Comparison of ENCODE assay signal across 14 cellular contexts in genomic region chr19:38834104-38834490, GRCh38. TPM values are rescaled to one million over a fixed set of nuclear protein-coding genes. Genes with fewer than 3 reads are reported as not detected.
A peak's percentile ranks its signal among the peaks of the same experiment; 100 is the strongest.
DNase-seq lines count a peak whose midpoint lies in the region; ATAC-seq and TF ChIP-seq lines count a peak whose summit lies in the region.
"Had no signal": no experiment of that assay in that cellular context is flagged by ENCODE, and none has a peak within 500 bp of the region (broad histone marks: within the 10 kb centered on the region; RNA-seq: fewer than 3 reads in every experiment).

No MANE protein-coding gene starts in this region.

- H3K4me1 ChIP-seq in Panc1 (ENCODE audit: control insufficient read depth, insufficient read depth, low read length) (peaks cover 85% of the 10 kb centered on the region), colonic mucosa (no peaks in the 10 kb centered on the region), sigmoid colon (peaks cover 0 to 41% (median 33%) of the 10 kb centered on the region in 4 donors)

- no peak for ATAC-seq in Panc1
- ATAC-seq in HG03025 (IDR thresholded peaks at IDR 0.05; ENCODE audit: low FRiP score, unreplicated experiment), result no peak
- ATAC-seq in GM19395 (IDR thresholded peaks at IDR 0.05; ENCODE audit: unreplicated experiment), result no peak
- ATAC-seq: pancreas had no signal

- H3K27me3 ChIP-seq in Panc1 (ENCODE audit: control insufficient read depth, insufficient read depth, low read length) (no peaks in the 10 kb centered on the region), colonic mucosa (no peaks in the 10 kb centered on the region), sigmoid colon (no peaks in the 10 kb centered on the region)
- H3K27me3 ChIP-seq: pancreas had no signal

- H3K9me3 ChIP-seq in Panc1 (ENCODE audit: control insufficient read depth, insufficient read depth, low read depth, low read length), result no peaks in the 10 kb centered on the region
- no peaks in the 10 kb centered on the region for H3K9me3 ChIP-seq in colonic mucosa
- H3K9me3 ChIP-seq in sigmoid colon, result no peaks in the 10 kb centered on the region
- H3K9me3 ChIP-seq: pancreas had no signal

- H3K36me3 ChIP-seq in Panc1 (ENCODE audit: control insufficient read depth, insufficient read depth, low read length), result peaks cover 30% of the 10 kb centered on the region
- H3K36me3 ChIP-seq in colonic mucosa, result peaks cover 25% of the 10 kb centered on the region
- H3K36me3 ChIP-seq in sigmoid colon, result peaks cover 20 to 53% (median 39%) of the 10 kb centered on the region in 4 donors

- intact Hi-C loops in Panc1 (cut with micrococcal nuclease; ENCODE audit: unreplicated experiment) (loop anchor here (5.0 to 10.0 kb wide), 2 partner anchors 102 to 319 kb away; no protein-coding TSS in a partner anchor), colonic mucosa (cut with DNase I) (no loop called here), sigmoid colon (cut with DNase I) (loop anchor here (5.0 to 10.0 kb wide), 3 partner anchors 97 to 189 kb away; partner anchors contain the start of gene ACTN4)

- H3K27ac ChIP-seq in Panc1 (ENCODE audit: low read length) (peak overlapping the region; percentile 86), colonic mucosa (peak overlapping the region; percentile 1), sigmoid colon (peak overlapping the region in 3 of 4 donors; percentile 92 to 98 (median 96))
- H3K27ac ChIP-seq: pancreas had no signal

- H3K9ac ChIP-seq in colonic mucosa (ENCODE audit: low read depth in 2 of 2, low read length in 2 of 2), result no peak overlapping the region

- in situ Hi-C loops in Panc1 (cut with HindIII; ENCODE audit: low pct_unique_long_range_greater_than_20kb, low sequenced_read_pairs), result no loop called here

- no TSS peak for BruUV-seq in Panc1 (replicated peaks; lab: Mats Ljungman, UMichigan)

- no peak for TF ChIP-seq EP300 in sigmoid colon (IDR thresholded peaks at IDR 0.05)

- CTCF ChIA-PET in Panc1 (lab: Charles Lee), result interaction anchor here (0.7 kb wide), 1 partner anchor 111 kb away, joined by 6 read pairs; no protein-coding TSS in a partner anchor

- POLR2A ChIA-PET in Panc1 (lab: Charles Lee), result interaction anchor here (0.6 to 1.7 kb wide), 10 partner anchors 10 to 302 kb away, joined by 3 to 20 read pairs (median 3); partner anchors contain the start of genes ACTN4, NFKBIB and SIRT2

- DNase-seq in Panc1 (ENCODE audit: low read depth, low spot score) (no peak), colonic mucosa (no peak), sigmoid colon (no peak), RKO (ENCODE audit: low spot score) (no peak)
- DNase-seq: activated T-cell treated with anti-CD3 and anti-CD28 coated beads, Interleukin-2, amount 50 U/mL, for 1 hour; anterior cingulate cortex; CD4-positive, alpha-beta T cell; dermis blood vessel endothelial cell; NCI-H2081 treated with DMSO at 0.1 percent for 48 hours had no signal

- TF ChIP-seq CTCF in Panc1 (IDR thresholded peaks at IDR 0.05), result no peak
- TF ChIP-seq CTCF in colonic mucosa (IDR thresholded peaks at IDR 0.05), result no peak
- no peak for TF ChIP-seq CTCF in sigmoid colon (IDR thresholded peaks at IDR 0.05)

- H3K4me3 ChIP-seq in Panc1 (ENCODE audit: low read depth in 2 of 2, low read length in 2 of 2) (no peak overlapping the region), colonic mucosa (no peak overlapping the region), sigmoid colon (no peak overlapping the region)
- H3K4me3 ChIP-seq: pancreas had no signal

- no peak for TF ChIP-seq POLR2A in sigmoid colon (IDR thresholded peaks at IDR 0.05)

- WGBS in sigmoid colon, 2 donors, result 89% methylated on average over 4 of the region's 4 CpGs

RNA-seq across cellular contexts. Expression of gene ECH1, which starts 2.5 kb away (rescaled TPM):
- total RNA-seq in Panc1 (2021; ENCODE audit: unreplicated experiment), result 945 TPM
- polyA plus RNA-seq in Panc1 (2012; ENCODE audit: insufficient read length), result 2,203 TPM
- total RNA-seq in colonic mucosa, result 100 to 1,000 TPM; 264 to 335 TPM
- 100 to 1,000 TPM in 3 of 4 donors, 10 to 100 TPM in 1; 99.5 to 149 (median 120) TPM for total RNA-seq in sigmoid colon
- 100 to 1,000 TPM; 348 to 548 (median 422) TPM for polyA plus RNA-seq in sigmoid colon

RNA-seq across cellular contexts. Expression of gene HNRNPL, which starts 15.7 kb away (rescaled TPM):
- total RNA-seq in Panc1 (2021; ENCODE audit: unreplicated experiment), result 749 TPM
- polyA plus RNA-seq in Panc1 (2012; ENCODE audit: insufficient read length), result 460 TPM
- 100 to 1,000 TPM; 305 to 418 TPM for total RNA-seq in colonic mucosa
- total RNA-seq in sigmoid colon, result 100 to 1,000 TPM; 140 to 201 (median 171) TPM
- polyA plus RNA-seq in sigmoid colon, result 100 to 1,000 TPM; 115 to 206 (median 129) TPM

RNA-seq across cellular contexts. Expression of gene LGALS4, which starts 21.4 kb away (rescaled TPM):
- total RNA-seq in Panc1 (2021; ENCODE audit: unreplicated experiment) (3.9 TPM), colonic mucosa (1,000 to 10,000 TPM; 6,357 to 8,309 TPM), sigmoid colon (10 to 100 TPM in 1 of 4 donors, 1 to 10 TPM in 2, under 1 TPM in 1; 0.33 to 13.2 (median 4.4) TPM)
- 7.6 TPM for polyA plus RNA-seq in Panc1 (2012; ENCODE audit: insufficient read length)
- polyA plus RNA-seq in sigmoid colon, result 1,000 to 10,000 TPM; 2,620 to 9,832 (median 7,672) TPM
- total RNA-seq: dermis blood vessel endothelial cell had no signal

RNA-seq across cellular contexts. Expression of gene RINL, which starts 44.0 kb away (rescaled TPM):
- total RNA-seq in Panc1 (2021; ENCODE audit: unreplicated experiment) (1.3 TPM), colonic mucosa (1 to 10 TPM; 3.6 to 5.1 TPM), sigmoid colon (10 to 100 TPM in 1 of 4 donors, 1 to 10 TPM in 3; 3.5 to 15.8 (median 4.7) TPM)
- polyA plus RNA-seq in Panc1 (2012; ENCODE audit: insufficient read length), result 1.6 TPM
- polyA plus RNA-seq in sigmoid colon, result 10 to 100 TPM in 1 of 3 donors, 1 to 10 TPM in 2; 3.7 to 17.6 (median 4.8) TPM

RNA-seq across cellular contexts. Expression of gene LGALS7B, which starts 45.1 kb away (rescaled TPM):
- 3.6 TPM for total RNA-seq in Panc1 (2021; ENCODE audit: unreplicated experiment)
- 8.1 TPM for polyA plus RNA-seq in Panc1 (2012; ENCODE audit: insufficient read length)
- total RNA-seq in colonic mucosa, result not detected
- total RNA-seq in sigmoid colon, result 1 to 10 TPM in 1 of 4 donors, not detected in 3; 3.0 TPM
- polyA plus RNA-seq in sigmoid colon, result 1 to 10 TPM in 1 of 3 donors, not detected in 2; 1.2 TPM
- total RNA-seq: CD4-positive, alpha-beta T cell; H1; mesenteric fat pad; pancreas had no signal

Comparison
In these comparisons a context has a peak if more than half of its experiments do, and no peak if none do; other contexts are left out.
1. H3K27ac ChIP-seq: peak in every context shown above with its lines; median percentile 96 in sigmoid colon; 86 in Panc1; 1 in colonic mucosa.
2. RNA of gene LGALS4, which starts 21.4 kb away (total RNA-seq): 6,357 to 8,309 TPM in colonic mucosa; 0.33 to 13.2 TPM in sigmoid colon and 3.9 TPM in Panc1 (single experiment); every median in the first group is over 100 times any median in the second.